ENCODE assay signal across 10 cellular contexts in the genomic region with DNA sequence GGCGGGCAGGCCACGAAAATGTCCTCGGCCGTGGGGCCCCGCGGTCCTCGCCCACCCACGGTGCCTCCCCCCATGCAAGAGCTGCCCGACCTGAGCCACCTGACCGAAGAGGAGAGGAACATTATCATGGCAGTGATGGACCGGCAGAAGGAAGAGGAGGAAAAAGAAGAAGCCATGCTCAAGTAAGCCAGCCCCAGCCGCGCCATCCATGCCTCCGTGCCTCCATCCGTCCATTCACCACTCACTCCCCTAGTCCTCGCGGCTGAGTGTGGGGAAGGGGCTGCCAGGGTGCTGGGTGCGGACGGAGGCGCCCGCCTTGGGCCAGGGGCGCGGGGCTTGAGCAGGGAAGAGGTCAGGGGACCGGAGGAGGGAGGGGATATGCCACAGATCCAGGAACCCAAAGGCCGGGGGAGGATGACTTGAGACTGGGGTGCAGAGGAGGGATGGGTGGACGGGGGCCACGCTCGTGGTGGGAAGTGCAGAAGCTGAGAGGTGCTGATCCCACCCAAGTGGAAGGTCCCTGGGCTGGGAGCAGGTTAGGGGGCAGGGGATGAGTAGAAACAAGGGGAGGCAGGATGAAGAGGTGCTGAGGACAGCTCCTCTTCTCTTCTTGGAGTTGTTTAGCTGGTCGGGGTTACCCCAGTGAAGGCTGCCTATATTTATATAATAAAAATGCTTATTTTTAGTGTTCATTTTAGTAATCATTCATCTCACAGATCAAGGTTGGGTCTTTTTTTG. TPM values are rescaled to one million over a fixed set of nuclear protein-coding genes. Genes with fewer than 3 reads are reported as not detected.
DNase-seq lines count a peak whose midpoint lies in the region; TF ChIP-seq lines count a peak whose summit lies in the region.
"Had no signal": no experiment of that assay in that cellular context is flagged by ENCODE, and none has a peak within 500 bp of the region (broad histone marks: within the 10 kb centered on the region; RNA-seq: fewer than 3 reads in every experiment).

No MANE protein-coding gene starts in this region.

- no peaks in the 10 kb centered on the region for H3K9me3 ChIP-seq in SK-N-SH

- no peak for TF ChIP-seq RAD21 in SK-N-SH (IDR thresholded peaks at IDR 0.05; ENCODE audit: low read length)

- H3K27ac Mint-ChIP-seq in activated CD4-positive, alpha-beta T cell treated with anti-CD3 and anti-CD28 coated beads, Interleukin-2, amount 10 ng/mL, durations not matched to agents 24 days and 14 days, result no peak overlapping the region
- no peak overlapping the region for H3K27ac Mint-ChIP-seq in type B pancreatic cell
- H3K27ac Mint-ChIP-seq: CD4-positive, CD25-positive, alpha-beta regulatory T cell had no signal

- H3K27ac ChIP-seq in SK-N-SH (ENCODE audit: low read depth in 2 of 2, low read length in 1 of 2), result no peak overlapping the region; a peak in 1 of 4 replicates
- H3K27ac ChIP-seq: epithelial cell of prostate had no signal

- H3K4me3 ChIP-seq in SK-N-SH (ENCODE audit: low read depth in 2 of 2, low read length in 1 of 2), result peak overlapping the region; percentile 52 to 66

- POLR2A ChIA-PET in SK-N-SH (lab: Yijun Ruan, JAX), result no interaction called here
- POLR2A ChIA-PET in HEK293T (lab: Yijun Ruan, JAX), result no interaction called here

- TF ChIP-seq EP300 in SK-N-SH (IDR thresholded peaks at IDR 0.05; ENCODE audit: borderline replicate concordance in 1 of 2, low read depth in 1 of 2, low read length in 1 of 2), result no peak

- peak overlapping the region; percentile 49 for H3K4me3 Mint-ChIP-seq in activated CD4-positive, alpha-beta T cell treated with anti-CD3 and anti-CD28 coated beads, Interleukin-2, amount 10 ng/mL, durations not matched to agents 24 days and 14 days
- H3K4me3 Mint-ChIP-seq in type B pancreatic cell, result peak overlapping the region; percentile 85

- TF ChIP-seq CTCF in SK-N-SH (IDR thresholded peaks at IDR 0.05) (no peak), type B pancreatic cell (conservative IDR thresholded peaks at IDR 0.05) (peak; percentile 47)

- H3K4me2 ChIP-seq in SK-N-SH, result peak overlapping the region; percentile 76

- CTCF ChIA-PET in SK-N-SH (lab: Yijun Ruan, JAX), result interaction anchor here (0.9 to 1.3 kb wide), 3 partner anchors 8 to 26 kb away, joined by 3 to 5 read pairs (median 4); no protein-coding TSS in a partner anchor
- CTCF ChIA-PET in HEK293T (lab: Yijun Ruan, JAX), result no interaction called here

- no peak for DNase-seq in activated CD4-positive, alpha-beta T cell treated with anti-CD3 and anti-CD28 coated beads, Interleukin-2, amount 10 ng/mL, durations not matched to agents 24 days and 14 days
- DNase-seq in activated CD4-positive, alpha-beta T cell treated with anti-CD3 and anti-CD28 coated beads, Interleukin-2, amount 50 U/mL, for 1 hour, result no peak
- peak; percentile 56 for DNase-seq in SK-N-SH
- DNase-seq in iPS-NIHi7 (ENCODE audit: extremely low spot score), result peak; percentile 55
- DNase-seq in type B pancreatic cell (ENCODE audit: extremely low spot score, unreplicated experiment), result peak; percentile 64
- DNase-seq in HEK293T (ENCODE audit: extremely low spot score), result no peak
- no peak for DNase-seq in ACHN
- DNase-seq in NCI-H510A treated with DMSO at 0.1 percent for 48 hours (lab: John Stamatoyannopoulos, UW), result no peak

- H3F3A ChIP-seq in SK-N-SH (replicated peaks; ENCODE audit: insufficient read depth), result no peaks in the 10 kb centered on the region

- peaks cover 32% of the 10 kb centered on the region for H3K27me3 Mint-ChIP-seq in activated CD4-positive, alpha-beta T cell treated with anti-CD3 and anti-CD28 coated beads, Interleukin-2, amount 10 ng/mL, durations not matched to agents 24 days and 14 days
- H3K27me3 Mint-ChIP-seq in type B pancreatic cell, result peaks cover 77% of the 10 kb centered on the region

- peaks cover 0 to 4% of the 10 kb centered on the region in 2 experiments; a peak in 1 of 4 replicates for H3K4me1 ChIP-seq in SK-N-SH (ENCODE audit: control insufficient read depth in 1 of 2, insufficient read depth in 2 of 2, low read depth in 1 of 2, low read length in 1 of 2)

- H3K79me2 ChIP-seq in SK-N-SH (ENCODE audit: insufficient read depth), result no peaks in the 10 kb centered on the region

- H3K27me3 ChIP-seq in SK-N-SH (ENCODE audit: insufficient read depth), result peaks cover 15% of the 10 kb centered on the region

- peak overlapping the region; percentile 72; the same call in 1 of the 2 replicates for H2AFZ ChIP-seq in SK-N-SH (ENCODE audit: low read depth)

- H3K36me3 Mint-ChIP-seq in activated CD4-positive, alpha-beta T cell treated with anti-CD3 and anti-CD28 coated beads, Interleukin-2, amount 10 ng/mL, durations not matched to agents 24 days and 14 days (ENCODE audit: low read depth), result no peaks in the 10 kb centered on the region
- H3K36me3 Mint-ChIP-seq in type B pancreatic cell, result no peaks in the 10 kb centered on the region
- H3K36me3 Mint-ChIP-seq: CD4-positive, CD25-positive, alpha-beta regulatory T cell had no signal

- H3K9me2 ChIP-seq in SK-N-SH, result no peaks in the 10 kb centered on the region

- intact Hi-C loops in activated CD4-positive, alpha-beta T cell treated with anti-CD3 and anti-CD28 coated beads, Interleukin-2, amount 10 ng/mL, durations not matched to agents 24 days and 14 days (cut with micrococcal nuclease), result no loop called here

- no peaks in the 10 kb centered on the region for H3K9me3 Mint-ChIP-seq in activated CD4-positive, alpha-beta T cell treated with anti-CD3 and anti-CD28 coated beads, Interleukin-2, amount 10 ng/mL, durations not matched to agents 24 days and 14 days
- no peaks in the 10 kb centered on the region for H3K9me3 Mint-ChIP-seq in type B pancreatic cell

- in situ Hi-C loops in ACHN (cut with HindIII; ENCODE audit: low pct_ligation_motif_present, low pct_unique_long_range_greater_than_20kb, low sequenced_read_pairs), result no loop called here

- H3K36me3 ChIP-seq in SK-N-SH (replicated peaks in 1 of 2; ENCODE audit: control insufficient read depth in 1 of 2, insufficient read depth in 2 of 2, low read length in 1 of 2), result no peaks in the 10 kb centered on the region

- no peaks in the 10 kb centered on the region for H4K20me1 ChIP-seq in SK-N-SH (ENCODE audit: insufficient read depth)

- peaks cover 2% of the 10 kb centered on the region for H3K4me1 Mint-ChIP-seq in activated CD4-positive, alpha-beta T cell treated with anti-CD3 and anti-CD28 coated beads, Interleukin-2, amount 10 ng/mL, durations not matched to agents 24 days and 14 days
- H3K4me1 Mint-ChIP-seq in type B pancreatic cell (ENCODE audit: unreplicated experiment), result no peaks in the 10 kb centered on the region

- 15% methylated on average over 18 of the region's 29 CpGs for WGBS in SK-N-SH (ENCODE audit: low lambda C conversion rate)

- no peak overlapping the region for H3K9ac ChIP-seq in SK-N-SH

TF ChIP-seq in HEK293T, 16 proteins besides CTCF, POLR2A, EP300 and RAD21:
- TF ChIP-seq ELF4 (IDR thresholded peaks at IDR 0.05) (no peak), FOXK2 (IDR thresholded peaks at IDR 0.05) (no peak), SUZ12 (IDR thresholded peaks at IDR 0.05) (no peak), BHLHE40 (IDR thresholded peaks at IDR 0.05; ENCODE audit: borderline replicate concordance) (no peak), TARDBP (IDR thresholded peaks at IDR 0.05) (no peak), CTBP1 (IDR thresholded peaks at IDR 0.05; ENCODE audit: borderline replicate concordance) (no peak), FOXM1 (IDR thresholded peaks at IDR 0.05; ENCODE audit: borderline replicate concordance) (no peak), SP1 (IDR thresholded peaks at IDR 0.05) (no peak), L3MBTL2 (conservative IDR thresholded peaks at IDR 0.05) (no peak; the same call in 1 of the 2 replicates), NFRKB (IDR thresholded peaks at IDR 0.05) (no peak)
- TF ChIP-seq, protein P1, sequence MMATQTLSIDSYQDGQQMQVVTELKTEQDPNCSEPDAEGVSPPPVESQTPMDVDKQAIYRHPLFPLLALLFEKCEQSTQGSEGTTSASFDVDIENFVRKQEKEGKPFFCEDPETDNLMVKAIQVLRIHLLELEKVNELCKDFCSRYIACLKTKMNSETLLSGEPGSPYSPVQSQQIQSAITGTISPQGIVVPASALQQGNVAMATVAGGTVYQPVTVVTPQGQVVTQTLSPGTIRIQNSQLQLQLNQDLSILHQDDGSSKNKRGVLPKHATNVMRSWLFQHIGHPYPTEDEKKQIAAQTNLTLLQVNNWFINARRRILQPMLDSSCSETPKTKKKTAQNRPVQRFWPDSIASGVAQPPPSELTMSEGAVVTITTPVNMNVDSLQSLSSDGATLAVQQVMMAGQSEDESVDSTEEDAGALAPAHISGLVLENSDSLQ (IDR thresholded peaks at IDR 0.05), result no peak

RNA-seq across cellular contexts. Expression of a gene that starts 0.8 kb away (rescaled TPM):
- total RNA-seq in activated CD4-positive, alpha-beta T cell treated with anti-CD3 and anti-CD28 coated beads, Interleukin-2, amount 10 ng/mL, durations not matched to agents 24 days and 14 days, result not detected in 2 replicates
- 0.20 and 0.45 TPM in 2 replicates for polyA plus RNA-seq in SK-N-SH (2012; rRNA removed)
- polyA plus RNA-seq in SK-N-SH (2012; cell fraction: cytosol; rRNA removed), result 0.31 and 0.45 TPM in 2 replicates
- 0.14 and 0.25 TPM in 2 replicates for polyA plus RNA-seq in SK-N-SH (2012; cell fraction: nucleus; rRNA removed)
- total RNA-seq in type B pancreatic cell (ENCODE audit: low replicate concordance), result 3.7 and 5.9 TPM in 2 replicates
- total RNA-seq: CD4-positive, CD25-positive, alpha-beta regulatory T cell had no signal
- polyA plus RNA-seq: CD4-positive, CD25-positive, alpha-beta regulatory T cell had no signal

Comparison
In these comparisons a context has a peak if more than half of its experiments do, and no peak if none do; other contexts are left out.
1. DNase-seq: peak in SK-N-SH (single experiment), iPS-NIHi7 (single experiment) and type B pancreatic cell (single experiment); none in activated CD4-positive, alpha-beta T cell treated with anti-CD3 and anti-CD28 coated beads, Interleukin-2, amount 10 ng/mL, durations not matched to agents 24 days and 14 days (single experiment), activated CD4-positive, alpha-beta T cell treated with anti-CD3 and anti-CD28 coated beads, Interleukin-2, amount 50 U/mL, for 1 hour (single experiment), HEK293T (single experiment), ACHN (single experiment) and NCI-H510A treated with DMSO at 0.1 percent for 48 hours (single experiment).